Comparison of ENCODE assay signal across 22 cellular contexts in the genomic region with DNA sequence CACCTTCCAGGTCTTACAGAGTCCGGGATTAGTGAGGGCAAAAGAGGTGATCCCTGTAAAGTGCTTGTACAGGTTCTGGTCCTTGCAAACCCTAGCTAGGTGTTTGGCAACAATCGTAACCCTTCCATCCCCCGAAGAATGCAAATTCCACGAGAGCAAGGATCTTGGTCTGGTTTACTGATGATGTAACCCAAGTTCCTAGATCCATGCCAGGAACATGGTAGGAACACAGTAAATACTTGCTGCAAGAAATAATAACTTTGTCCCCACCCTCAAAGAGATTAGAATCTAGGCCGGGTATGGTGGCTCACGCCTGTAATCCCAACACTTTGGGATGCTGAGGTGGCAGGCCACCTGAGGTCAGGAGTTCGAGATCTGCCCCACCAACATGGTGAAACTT. TPM values are rescaled to one million over a fixed set of nuclear protein-coding genes. Genes with fewer than 3 reads are reported as not detected.
"Had no signal": no experiment of that assay in that cellular context is flagged by ENCODE, and none has a peak within 500 bp of the region (broad histone marks: within the 10 kb centered on the region; RNA-seq: fewer than 3 reads in every experiment).

No MANE protein-coding gene starts in this region.

- H3K36me3 Mint-ChIP-seq: WTC11 had no signal

- H3K9me3 ChIP-seq: adrenal gland, body of pancreas, colonic mucosa, psoas muscle, stomach, thoracic aorta, uterus had no signal

- H3K27me3 ChIP-seq: adrenal gland, body of pancreas, colonic mucosa, stomach, uterus had no signal

- H3K4me1 ChIP-seq: adrenal gland, body of pancreas, colonic mucosa, psoas muscle, uterus had no signal

- H3K27ac ChIP-seq: adrenal gland, body of pancreas, colonic mucosa, psoas muscle, stomach, thoracic aorta, uterus had no signal

- H3K4me1 Mint-ChIP-seq: activated CD4-positive, alpha-beta memory T cell treated with anti-CD3 and anti-CD28 coated beads, Interleukin-2, amount 10 ng/mL, durations not matched to agents 7 days and 5 days had no signal

- H3K4me3 ChIP-seq: adrenal gland, body of pancreas, colonic mucosa, psoas muscle, stomach, thoracic aorta, uterus had no signal

- H3K4me3 Mint-ChIP-seq: activated CD4-positive, alpha-beta memory T cell treated with anti-CD3 and anti-CD28 coated beads, Interleukin-2, amount 10 ng/mL, durations not matched to agents 7 days and 5 days; activated T-cell treated with anti-CD3 and anti-CD28 coated beads, Interleukin-2, amount 50 U/mL, for 24 hours; WTC11 had no signal

- H3K9me3 Mint-ChIP-seq: activated CD4-positive, alpha-beta memory T cell treated with anti-CD3 and anti-CD28 coated beads, Interleukin-2, amount 10 ng/mL, durations not matched to agents 7 days and 5 days; activated T-cell treated with anti-CD3 and anti-CD28 coated beads, Interleukin-2, amount 50 U/mL, for 24 hours had no signal

- H3K27me3 Mint-ChIP-seq: activated T-cell treated with anti-CD3 and anti-CD28 coated beads, Interleukin-2, amount 50 U/mL, for 24 hours had no signal

- DNase-seq: activated CD4-positive, alpha-beta memory T cell treated with anti-CD3 and anti-CD28 coated beads, Interleukin-2, amount 10 ng/mL, durations not matched to agents 7 days and 5 days; activated CD4-positive, alpha-beta T cell treated with anti-CD3 and anti-CD28 coated beads for 4 hours; activated effector memory CD4-positive, alpha-beta T cell treated with Interleukin-2 at 50 U/mL for 16 hours; activated naive CD4-positive, alpha-beta T cell treated with anti-CD3 and anti-CD28 coated beads, Interleukin-2, amount 50 U/mL, for 16 hours; activated T-cell treated with anti-CD3 and anti-CD28 coated beads, Interleukin-2, amount 50 U/mL, for 24 hours; adrenal gland; body of pancreas; central memory CD4-positive, alpha-beta T cell; colonic mucosa; hippocampal formation; psoas muscle; stimulated activated CD4-positive, alpha-beta T cell treated with anti-CD3 and anti-CD28 coated beads, Interleukin-1b, Interleukin-23, amount 100 ng/mL, for 48 hours; stomach; T-helper 2 cell; uterus had no signal

- H3K27ac Mint-ChIP-seq: activated CD4-positive, alpha-beta memory T cell treated with anti-CD3 and anti-CD28 coated beads, Interleukin-2, amount 10 ng/mL, durations not matched to agents 7 days and 5 days; activated T-cell treated with anti-CD3 and anti-CD28 coated beads, Interleukin-2, amount 50 U/mL, for 24 hours had no signal

- H3K36me3 ChIP-seq: adrenal gland, colonic mucosa, stomach, thoracic aorta, uterus had no signal

RNA-seq across cellular contexts. Expression of a gene that starts 6.8 kb away (rescaled TPM):
- total RNA-seq: activated CD4-positive, alpha-beta memory T cell treated with anti-CD3 and anti-CD28 coated beads, Interleukin-2, amount 10 ng/mL, durations not matched to agents 7 days and 5 days; adrenal gland; body of pancreas; colonic mucosa; esophagus mucosa; liver; omental fat pad; psoas muscle; sciatic nerve; stomach; thoracic aorta; uterus; WTC11 had no signal
- polyA plus RNA-seq: adrenal gland, liver, neural cell, psoas muscle, stomach had no signal

RNA-seq across cellular contexts. Expression of a gene that starts 34.4 kb away (rescaled TPM):
- polyA plus RNA-seq: neural cell had no signal
